In the genomic region with DNA sequence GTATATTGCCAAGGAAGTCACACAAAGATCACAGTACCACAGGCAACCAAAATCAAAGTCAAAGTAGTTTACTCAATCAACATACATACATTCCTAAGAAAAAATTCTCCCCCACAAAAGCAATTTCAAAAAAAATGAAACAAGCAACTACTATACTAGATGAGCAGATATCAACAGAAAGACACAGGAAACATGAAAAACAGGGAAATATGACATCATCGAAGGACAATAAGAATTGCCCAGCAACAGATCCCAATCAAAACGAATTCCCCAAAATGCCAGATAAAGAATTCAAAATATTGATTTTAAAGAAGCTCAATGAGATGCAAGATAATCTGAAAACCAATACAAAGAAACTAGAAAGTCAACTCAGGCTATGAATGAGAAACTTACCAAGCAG, we compare ENCODE assay signal across 14 cellular contexts.
A peak's percentile ranks its signal among the peaks of the same experiment; 100 is the strongest.
DNase-seq lines count a peak whose midpoint lies in the region; ATAC-seq and TF ChIP-seq lines count a peak whose summit lies in the region.
"Had no signal": no experiment of that assay in that cellular context is flagged by ENCODE, and none has a peak within 500 bp of the region (broad histone marks: within the 10 kb centered on the region; RNA-seq: fewer than 3 reads in every experiment).

No MANE protein-coding gene starts in this region.

- no peak overlapping the region for H3K4me3 Mint-ChIP-seq in activated CD4-positive, alpha-beta T cell treated with anti-CD3 and anti-CD28 coated beads, Interleukin-2, amount 10 ng/mL, durations not matched to agents 7 days and 5 days
- peak overlapping the region; percentile 24 for H3K4me3 Mint-ChIP-seq in natural killer cell treated with Interleukin-12 subunit alpha and Interleukin-12 subunit beta and Interleukin-15 and Interleukin-18, amount 100 ng/mL, for 72 hours
- H3K4me3 Mint-ChIP-seq in natural killer cell = no peak overlapping the region
- H3K4me3 Mint-ChIP-seq in activated T-helper 1 cell treated with anti-CD3 and anti-CD28 coated beads, Interleukin-12 subunit alpha, Interleukin-12 subunit beta, Interleukin-2, Interleukin-4 antibody, amounts not matched to agents 30 ng/mL and 10 ng/mL and 1 ng/mL, durations not matched to agents 14 hours and 24 hours and 36 hours = no peak overlapping the region
- H3K4me3 Mint-ChIP-seq: CD8-positive, alpha-beta memory T cell; HFFc6 had no signal

- H3K36me3 Mint-ChIP-seq in activated CD4-positive, alpha-beta T cell treated with anti-CD3 and anti-CD28 coated beads, Interleukin-2, amount 10 ng/mL, durations not matched to agents 7 days and 5 days (ENCODE audit: low read depth) = peaks cover 73% of the 10 kb centered on the region
- H3K36me3 Mint-ChIP-seq in natural killer cell treated with Interleukin-12 subunit alpha and Interleukin-12 subunit beta and Interleukin-15 and Interleukin-18, amount 100 ng/mL, for 72 hours = peaks cover 34% of the 10 kb centered on the region
- H3K36me3 Mint-ChIP-seq in natural killer cell = peaks cover 17% of the 10 kb centered on the region
- H3K36me3 Mint-ChIP-seq in activated T-helper 1 cell treated with anti-CD3 and anti-CD28 coated beads, Interleukin-12 subunit alpha, Interleukin-12 subunit beta, Interleukin-2, Interleukin-4 antibody, amounts not matched to agents 30 ng/mL and 10 ng/mL and 1 ng/mL, durations not matched to agents 14 hours and 24 hours and 36 hours (ENCODE audit: low read depth) = peaks cover 40% of the 10 kb centered on the region

- POLR2A ChIA-PET in activated CD4-positive, alpha-beta T cell treated with anti-CD3 and anti-CD28 coated beads, Interleukin-2, amount 10 ng/mL, durations not matched to agents 7 days and 5 days (lab: Charles Lee) = no interaction called here

- peaks cover 53% of the 10 kb centered on the region for H3K9me3 Mint-ChIP-seq in activated CD4-positive, alpha-beta T cell treated with anti-CD3 and anti-CD28 coated beads, Interleukin-2, amount 10 ng/mL, durations not matched to agents 7 days and 5 days
- H3K9me3 Mint-ChIP-seq in natural killer cell treated with Interleukin-12 subunit alpha and Interleukin-12 subunit beta and Interleukin-15 and Interleukin-18, amount 100 ng/mL, for 72 hours = peaks cover 11% of the 10 kb centered on the region
- H3K9me3 Mint-ChIP-seq in natural killer cell = peaks cover 3 to 9% of the 10 kb centered on the region in 2 donors
- H3K9me3 Mint-ChIP-seq in activated T-helper 1 cell treated with anti-CD3 and anti-CD28 coated beads, Interleukin-12 subunit alpha, Interleukin-12 subunit beta, Interleukin-2, Interleukin-4 antibody, amounts not matched to agents 30 ng/mL and 10 ng/mL and 1 ng/mL, durations not matched to agents 14 hours and 24 hours and 36 hours = peaks cover 50% of the 10 kb centered on the region

- no peaks in the 10 kb centered on the region for H3K27me3 Mint-ChIP-seq in activated CD4-positive, alpha-beta T cell treated with anti-CD3 and anti-CD28 coated beads, Interleukin-2, amount 10 ng/mL, durations not matched to agents 7 days and 5 days
- no peaks in the 10 kb centered on the region for H3K27me3 Mint-ChIP-seq in natural killer cell treated with Interleukin-12 subunit alpha and Interleukin-12 subunit beta and Interleukin-15 and Interleukin-18, amount 100 ng/mL, for 72 hours
- H3K27me3 Mint-ChIP-seq in natural killer cell (ENCODE audit: low read depth in 2 of 2) = no peaks in the 10 kb centered on the region
- H3K27me3 Mint-ChIP-seq in activated T-helper 1 cell treated with anti-CD3 and anti-CD28 coated beads, Interleukin-12 subunit alpha, Interleukin-12 subunit beta, Interleukin-2, Interleukin-4 antibody, amounts not matched to agents 30 ng/mL and 10 ng/mL and 1 ng/mL, durations not matched to agents 14 hours and 24 hours and 36 hours (ENCODE audit: insufficient read depth) = no peaks in the 10 kb centered on the region
- H3K27me3 Mint-ChIP-seq: CD8-positive, alpha-beta memory T cell had no signal

- intact Hi-C loops in natural killer cell (cut with micrococcal nuclease) = no loop called here
- intact Hi-C loops in activated T-helper 1 cell treated with anti-CD3 and anti-CD28 coated beads, Interleukin-12 subunit alpha, Interleukin-12 subunit beta, Interleukin-2, Interleukin-4 antibody, amounts not matched to agents 30 ng/mL and 10 ng/mL and 1 ng/mL, durations not matched to agents 14 hours and 24 hours and 36 hours (cut with micrococcal nuclease) = no loop called here

- no peak for DNase-seq in activated CD4-positive, alpha-beta T cell treated with anti-CD3 and anti-CD28 coated beads, Interleukin-2, amount 10 ng/mL, durations not matched to agents 7 days and 5 days
- no peak for DNase-seq in activated CD4-positive, alpha-beta T cell treated with anti-CD3 and anti-CD28 coated beads for 1 hour
- no peak for DNase-seq in natural killer cell treated with Interleukin-12 subunit alpha and Interleukin-12 subunit beta and Interleukin-15 and Interleukin-18, amount 100 ng/mL, for 72 hours (ENCODE audit: low spot score)
- no peak for DNase-seq in natural killer cell
- DNase-seq in activated T-helper 1 cell treated with anti-CD3 and anti-CD28 coated beads, Interleukin-12 subunit alpha, Interleukin-12 subunit beta, Interleukin-2, Interleukin-4 antibody, amounts not matched to agents 30 ng/mL and 10 ng/mL and 1 ng/mL, durations not matched to agents 14 hours and 24 hours and 36 hours (ENCODE audit: low spot score) = no peak
- no peak for DNase-seq in NCI-H748 treated with DMSO at 0.1 percent for 48 hours (lab: John Stamatoyannopoulos, UW)
- DNase-seq: CD8-positive, alpha-beta memory T cell; HFFc6; KG1; NCI-H1105 treated with DMSO at 0.1 percent for 48 hours; NCI-H1694 treated with DMSO at 0.1 percent for 48 hours; NK-92 treated with Interleukin-12 subunit alpha and Interleukin-12 subunit beta, amount 100 ng/mL, for 24 hours; Peyer's patch had no signal

- H3K27ac Mint-ChIP-seq in activated CD4-positive, alpha-beta T cell treated with anti-CD3 and anti-CD28 coated beads, Interleukin-2, amount 10 ng/mL, durations not matched to agents 7 days and 5 days = peak overlapping the region; percentile 70
- H3K27ac Mint-ChIP-seq in natural killer cell treated with Interleukin-12 subunit alpha and Interleukin-12 subunit beta and Interleukin-15 and Interleukin-18, amount 100 ng/mL, for 72 hours = peak overlapping the region; percentile 85 to 89
- no peak overlapping the region for H3K27ac Mint-ChIP-seq in natural killer cell
- H3K27ac Mint-ChIP-seq in activated T-helper 1 cell treated with anti-CD3 and anti-CD28 coated beads, Interleukin-12 subunit alpha, Interleukin-12 subunit beta, Interleukin-2, Interleukin-4 antibody, amounts not matched to agents 30 ng/mL and 10 ng/mL and 1 ng/mL, durations not matched to agents 14 hours and 24 hours and 36 hours = peak overlapping the region; percentile 41
- H3K27ac Mint-ChIP-seq: HFFc6 had no signal

- peaks cover 62% of the 10 kb centered on the region for H3K4me1 Mint-ChIP-seq in activated CD4-positive, alpha-beta T cell treated with anti-CD3 and anti-CD28 coated beads, Interleukin-2, amount 10 ng/mL, durations not matched to agents 7 days and 5 days
- H3K4me1 Mint-ChIP-seq in natural killer cell treated with Interleukin-12 subunit alpha and Interleukin-12 subunit beta and Interleukin-15 and Interleukin-18, amount 100 ng/mL, for 72 hours (ENCODE audit: low read depth in 2 of 2) = peaks cover 42 to 51% of the 10 kb centered on the region in 2 donors
- H3K4me1 Mint-ChIP-seq in natural killer cell = no peaks in the 10 kb centered on the region
- H3K4me1 Mint-ChIP-seq in activated T-helper 1 cell treated with anti-CD3 and anti-CD28 coated beads, Interleukin-12 subunit alpha, Interleukin-12 subunit beta, Interleukin-2, Interleukin-4 antibody, amounts not matched to agents 30 ng/mL and 10 ng/mL and 1 ng/mL, durations not matched to agents 14 hours and 24 hours and 36 hours (ENCODE audit: low read depth) = peaks cover 60% of the 10 kb centered on the region

- TF ChIP-seq CTCF in natural killer cell (IDR thresholded peaks at IDR 0.05) = no peak

- CTCF ChIA-PET in activated CD4-positive, alpha-beta T cell treated with anti-CD3 and anti-CD28 coated beads, Interleukin-2, amount 10 ng/mL, durations not matched to agents 7 days and 5 days (lab: Charles Lee) = interaction anchor here (0.7 to 2.1 kb wide), 6 partner anchors 7 to 22 kb away, joined by 3 to 7 read pairs (median 4); no protein-coding TSS in a partner anchor

- no peak for ATAC-seq in natural killer cell treated with Interleukin-12 subunit alpha and Interleukin-12 subunit beta and Interleukin-15 and Interleukin-18, amount 100 ng/mL, for 72 hours
- ATAC-seq in natural killer cell = no peak
- ATAC-seq in GM19467 (IDR thresholded peaks at IDR 0.05; ENCODE audit: unreplicated experiment) = no peak

Comparison
In these comparisons a context has a peak if more than half of its experiments do, and no peak if none do; other contexts are left out.
1. H3K27ac Mint-ChIP-seq: peak in activated CD4-positive, alpha-beta T cell treated with anti-CD3 and anti-CD28 coated beads, Interleukin-2, amount 10 ng/mL, durations not matched to agents 7 days and 5 days (single experiment), natural killer cell treated with Interleukin-12 subunit alpha and Interleukin-12 subunit beta and Interleukin-15 and Interleukin-18, amount 100 ng/mL, for 72 hours (2 of 2) and activated T-helper 1 cell treated with anti-CD3 and anti-CD28 coated beads, Interleukin-12 subunit alpha, Interleukin-12 subunit beta, Interleukin-2, Interleukin-4 antibody, amounts not matched to agents 30 ng/mL and 10 ng/mL and 1 ng/mL, durations not matched to agents 14 hours and 24 hours and 36 hours (single experiment); none in natural killer cell (0 of 2).